18 cellular contexts compared by ENCODE assay signal in genomic region chr2:3960106-3960505, GRCh38.
DNase-seq lines count a peak whose midpoint lies in the region; ATAC-seq and TF ChIP-seq lines count a peak whose summit lies in the region.
"Had no signal": no experiment of that assay in that cellular context is flagged by ENCODE, and none has a peak within 500 bp of the region (broad histone marks: within the 10 kb centered on the region; RNA-seq: fewer than 3 reads in every experiment).

No MANE protein-coding gene starts in this region.

- ATAC-seq in HG03457 (IDR thresholded peaks at IDR 0.05; ENCODE audit: unreplicated experiment): no peak
- ATAC-seq: K562 had no signal

- H3F3A ChIP-seq in neural progenitor cell (ENCODE audit: low read depth): peaks cover 7% of the 10 kb centered on the region

- H3K9ac ChIP-seq in neural progenitor cell: no peak overlapping the region
- H3K9ac ChIP-seq: BLaER1 had no signal

- H3K27ac ChIP-seq in A673 (ENCODE audit: low read depth, low read length, poor library complexity, severe bottlenecking) (peak overlapping the region; percentile 78), neural progenitor cell (no peak overlapping the region), stomach (no peak overlapping the region)
- H3K27ac ChIP-seq: BLaER1, HL-60 had no signal

- H3K4me1 Mint-ChIP-seq in neural progenitor cell: peaks cover 28% of the 10 kb centered on the region

- TF ChIP-seq CTCF in A673 (conservative IDR thresholded peaks at IDR 0.05; ENCODE audit: low read depth, low read length) (no peak), retinal pigment epithelial cell (conservative IDR thresholded peaks at IDR 0.05; ENCODE audit: low read depth, low read length) (no peak), neural progenitor cell (IDR thresholded peaks at IDR 0.05) (no peak), stomach (IDR thresholded peaks at IDR 0.05) (no peak)

- WGBS in stomach, 5 donors: 63 to 69% (median 65%) methylated on average over 3 of the region's 3 CpGs

- H3K4me3 Mint-ChIP-seq in neural progenitor cell: no peak overlapping the region
- H3K4me3 Mint-ChIP-seq: CD4-positive, alpha-beta T cell; HFFc6 had no signal

- CTCF ChIA-PET in A673 (lab: Charles Lee): interaction anchor here (0.7 to 2.2 kb wide), 7 partner anchors 190 to 1406 kb away, joined by 3 to 29 read pairs (median 7); no protein-coding TSS in a partner anchor

- TF ChIP-seq POLR2A in stomach (IDR thresholded peaks at IDR 0.05): no peak

- H3K4me1 ChIP-seq in A673 (ENCODE audit: insufficient read depth, low read length, poor library complexity, severe bottlenecking): peaks cover 62% of the 10 kb centered on the region
- peaks cover 12% of the 10 kb centered on the region for H3K4me1 ChIP-seq in neural progenitor cell
- no peaks in the 10 kb centered on the region for H3K4me1 ChIP-seq in stomach
- H3K4me1 ChIP-seq: BLaER1 had no signal

- no peaks in the 10 kb centered on the region for H4K20me1 ChIP-seq in neural progenitor cell (ENCODE audit: low read depth)
- H4K20me1 ChIP-seq: BLaER1 had no signal

- intact Hi-C loops in A673 (cut with micrococcal nuclease; ENCODE audit: unreplicated experiment): loop anchor here (1.0 to 10.0 kb wide), 4 partner anchors 259 to 1955 kb away; partner anchors contain the start of gene SOX11
- intact Hi-C loops in stomach (cut with DNase I; ENCODE audit: low total_unique reads): no loop called here

- BruUV-seq in A673 (replicated peaks; lab: Mats Ljungman, UMichigan): no TSS peak

- H3K9me3 ChIP-seq in A673 (ENCODE audit: low read depth, low read length, poor library complexity, severe bottlenecking): no peaks in the 10 kb centered on the region
- H3K9me3 ChIP-seq in neural progenitor cell (ENCODE audit: low read depth): no peaks in the 10 kb centered on the region
- no peaks in the 10 kb centered on the region for H3K9me3 ChIP-seq in stomach

- no peak for TF ChIP-seq EP300 in stomach (IDR thresholded peaks at IDR 0.05)

- no peak overlapping the region for H2AFZ ChIP-seq in neural progenitor cell (replicated peaks)

- H3K27ac Mint-ChIP-seq in neural progenitor cell: no peak overlapping the region
- H3K27ac Mint-ChIP-seq: CD4-positive, alpha-beta T cell; HFFc6 had no signal

- DNase-seq in A673 (ENCODE audit: low spot score): peak; percentile 63
- peak; percentile 24 for DNase-seq in astrocyte of the hippocampus (ENCODE audit: low read depth, low spot score)
- peak; percentile 11 for DNase-seq in kidney glomerular epithelial cell (lab: John Stamatoyannopoulos, UW)
- peak; percentile 10 for DNase-seq in retinal pigment epithelial cell (ENCODE audit: low read depth)
- no peak for DNase-seq in HCEC 1CT
- no peak for DNase-seq in neural progenitor cell (ENCODE audit: low spot score)
- DNase-seq in stomach: no peak
- DNase-seq: CD4-positive, alpha-beta T cell; DMS 273 treated with DMSO at 0.1 percent for 48 hours; HFFc6; NCI-H1048; NCI-H226; NK-92 treated with Interleukin-12 subunit alpha and Interleukin-12 subunit beta, amount 100 ng/mL, for 24 hours; SIG-M5 had no signal

- no peak overlapping the region for H3K4me3 ChIP-seq in A673 (ENCODE audit: low read depth, low read length, poor library complexity, severe bottlenecking)
- H3K4me3 ChIP-seq in retinal pigment epithelial cell (ENCODE audit: low read length): no peak overlapping the region
- H3K4me3 ChIP-seq in neural progenitor cell: no peak overlapping the region
- no peak overlapping the region for H3K4me3 ChIP-seq in stomach
- H3K4me3 ChIP-seq: BLaER1, K562 had no signal

- peaks cover 11% of the 10 kb centered on the region for H3K27me3 Mint-ChIP-seq in neural progenitor cell (ENCODE audit: insufficient read depth, low read depth)

- H3K36me3 Mint-ChIP-seq in neural progenitor cell: peaks cover 1% of the 10 kb centered on the region

- peaks cover 10% of the 10 kb centered on the region for H3K9me3 Mint-ChIP-seq in neural progenitor cell
- H3K9me3 Mint-ChIP-seq: CD4-positive, alpha-beta T cell had no signal

- H3K36me3 ChIP-seq in A673 (ENCODE audit: insufficient read depth, low read length, poor library complexity, severe bottlenecking) (no peaks in the 10 kb centered on the region), neural progenitor cell (no peaks in the 10 kb centered on the region), stomach (no peaks in the 10 kb centered on the region)
- H3K36me3 ChIP-seq: BLaER1 had no signal

- H3K27me3 ChIP-seq in A673 (replicated peaks; ENCODE audit: insufficient read depth, low read depth, low read length, poor library complexity) (no peaks in the 10 kb centered on the region), neural progenitor cell (no peaks in the 10 kb centered on the region), stomach (no peaks in the 10 kb centered on the region)
- H3K27me3 ChIP-seq: BLaER1 had no signal

- H3K4me2 ChIP-seq in neural progenitor cell: no peak overlapping the region
- H3K4me2 ChIP-seq: BLaER1 had no signal

- POLR2A ChIA-PET in A673 (lab: Charles Lee; ENCODE audit: low non-redundant PET): no interaction called here

- H3K79me2 ChIP-seq in neural progenitor cell (ENCODE audit: low read depth): no peaks in the 10 kb centered on the region

Comparison
In these comparisons a context has a peak if more than half of its experiments do, and no peak if none do; other contexts are left out.
1. DNase-seq: peak in A673 (single experiment), astrocyte of the hippocampus (single experiment), kidney glomerular epithelial cell (single experiment) and retinal pigment epithelial cell (single experiment); none in HCEC 1CT (single experiment), neural progenitor cell (single experiment) and stomach (single experiment).